33 cellular contexts compared by ENCODE assay signal in genomic region chr11:26248661-26249060, GRCh38.
"Had no signal": no experiment of that assay in that cellular context is flagged by ENCODE, and none has a peak within 500 bp of the region (broad histone marks: within the 10 kb centered on the region; RNA-seq: fewer than 3 reads in every experiment).

No MANE protein-coding gene starts in this region.

- H3K27ac ChIP-seq: adrenal gland, body of pancreas, brain microvascular endothelial cell, breast epithelium, VCaP had no signal

- H3K27me3 ChIP-seq: adrenal gland, body of pancreas, brain microvascular endothelial cell, breast epithelium had no signal

- H3K9me3 ChIP-seq: adrenal gland, body of pancreas, breast epithelium had no signal

- DNase-seq: activated B cell treated with CpG ODN at 0.5 μM for 24 hours; activated CD4-positive, alpha-beta memory T cell treated with anti-CD3 and anti-CD28 coated beads for 36 hours; activated CD4-positive, alpha-beta T cell treated with anti-CD3 and anti-CD28 coated beads for 4 hours; activated CD4-positive, alpha-beta T cell treated with anti-CD3 and anti-CD28 coated beads, Interleukin-2, amount 10 ng/mL, durations not matched to agents 24 days and 14 days; activated CD4-positive, alpha-beta T cell treated with anti-CD3 and anti-CD28 coated beads, Interleukin-2, amount 50 U/mL, for 1 hour; activated CD4-positive, alpha-beta T cell treated with anti-CD3 and anti-CD28 coated beads, Interleukin-2, amount 50 U/mL, for 4 hours; activated CD4-positive, CD25-positive, alpha-beta regulatory T cell treated with anti-CD3 and anti-CD28 coated beads, Interleukin-2, amount 50 U/mL, for 72 hours; activated CD8-positive, alpha-beta memory T cell treated with anti-CD3 and anti-CD28 coated beads, Interleukin-2, amount 50 U/mL, for 4 hours; activated CD8-positive, alpha-beta T cell treated with anti-CD3 and anti-CD28 coated beads for 36 hours; activated effector memory CD4-positive, alpha-beta T cell treated with anti-CD3 and anti-CD28 coated beads, Interleukin-2, amount 50 U/mL, for 16 hours; activated gamma-delta T cell treated with Interleukin-2 at 50 U/mL for 16 hours; activated naive CD4-positive, alpha-beta T cell; activated naive CD4-positive, alpha-beta T cell treated with anti-CD3 and anti-CD28 coated beads for 36 hours; activated naive CD4-positive, alpha-beta T cell treated with anti-CD3 and anti-CD28 coated beads, Interleukin-2, amount 50 U/mL, for 16 hours; activated naive CD8-positive, alpha-beta T cell treated with anti-CD3 and anti-CD28 coated beads for 36 hours; activated T-cell treated with anti-CD3 and anti-CD28 coated beads for 4 hours; activated T-cell treated with anti-CD3 and anti-CD28 coated beads, Interleukin-2, amount 50 U/mL, for 1 hour; activated T-cell treated with anti-CD3 and anti-CD28 coated beads, Interleukin-2, amount 50 U/mL, for 4 hours; activated T-cell treated with anti-CD3 and anti-CD28 coated beads, Interleukin-2, amount 50 U/mL, for 72 hours; adrenal gland; amniotic stem cell; aorta; body of pancreas; brain microvascular endothelial cell; central memory CD4-positive, alpha-beta T cell; cerebellar nuclear complex; T-helper 1 cell; T-helper 2 cell; T-helper 9 cell had no signal

- H3K4me3 ChIP-seq: adrenal gland, body of pancreas, breast epithelium had no signal

- H3K4me1 ChIP-seq: adrenal gland, body of pancreas, breast epithelium had no signal

- ATAC-seq: activated CD8-positive, alpha-beta T cell treated with anti-CD3 and anti-CD28 coated beads for 36 hours; activated naive CD4-positive, alpha-beta T cell treated with anti-CD3 and anti-CD28 coated beads, Interleukin-2, amount 50 U/mL, for 72 hours; activated T-cell treated with anti-CD3 and anti-CD28 coated beads, Interleukin-2, amount 50 U/mL, for 4 hours; activated T-cell treated with anti-CD3 and anti-CD28 coated beads, Interleukin-2, amount 50 U/mL, for 72 hours; activated T-helper 17 cell treated with anti-CD3 and anti-CD28 coated beads, Interleukin-2, amount 50 U/mL, for 72 hours; body of pancreas had no signal

- H3K36me3 ChIP-seq: adrenal gland, brain microvascular endothelial cell, breast epithelium had no signal
